ENCODE assay signal across 1 cellular context in genomic region chr2:219496247-219496646, GRCh38.
TF ChIP-seq lines count a peak whose summit lies in the region.

No MANE protein-coding gene starts in this region.

TF ChIP-seq in IMR-90, 13 proteins besides CTCF, POLR2A, EP300 and RAD21:
- TF ChIP-seq RCOR1 (IDR thresholded peaks at IDR 0.05; ENCODE audit: insufficient replicate concordance, low read length) (no peak), CHD1 (IDR thresholded peaks at IDR 0.05; ENCODE audit: low read depth, low read length) (no peak), SMC3 (IDR thresholded peaks at IDR 0.05; ENCODE audit: low read depth, low read length) (no peak), BHLHE40 (IDR thresholded peaks at IDR 0.05; ENCODE audit: low read depth, low read length) (no peak), MAZ (IDR thresholded peaks at IDR 0.05; ENCODE audit: borderline replicate concordance, low read depth, low read length) (no peak), CEBPB (IDR thresholded peaks at IDR 0.05; ENCODE audit: low read depth, low read length) (no peak), RFX5 (IDR thresholded peaks at IDR 0.05; ENCODE audit: low read depth, low read length) (no peak), MAFK (IDR thresholded peaks at IDR 0.05; ENCODE audit: low read depth, low read length) (no peak), FOS (IDR thresholded peaks at IDR 0.05; ENCODE audit: low read depth, low read length) (no peak), NFE2L2 (IDR thresholded peaks at IDR 0.05; ENCODE audit: low read depth, low read length) (no peak), MXI1 (IDR thresholded peaks at IDR 0.05; ENCODE audit: borderline replicate concordance, low read depth, low read length) (no peak)
- TF ChIP-seq, protein P1, sequence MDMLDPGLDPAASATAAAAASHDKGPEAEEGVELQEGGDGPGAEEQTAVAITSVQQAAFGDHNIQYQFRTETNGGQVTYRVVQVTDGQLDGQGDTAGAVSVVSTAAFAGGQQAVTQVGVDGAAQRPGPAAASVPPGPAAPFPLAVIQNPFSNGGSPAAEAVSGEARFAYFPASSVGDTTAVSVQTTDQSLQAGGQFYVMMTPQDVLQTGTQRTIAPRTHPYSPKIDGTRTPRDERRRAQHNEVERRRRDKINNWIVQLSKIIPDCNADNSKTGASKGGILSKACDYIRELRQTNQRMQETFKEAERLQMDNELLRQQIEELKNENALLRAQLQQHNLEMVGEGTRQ (IDR thresholded peaks at IDR 0.05; ENCODE audit: low read depth, low read length), result no peak
TF ChIP-seq in IMR-90: peak in this region for 0.
